In the genomic region with DNA sequence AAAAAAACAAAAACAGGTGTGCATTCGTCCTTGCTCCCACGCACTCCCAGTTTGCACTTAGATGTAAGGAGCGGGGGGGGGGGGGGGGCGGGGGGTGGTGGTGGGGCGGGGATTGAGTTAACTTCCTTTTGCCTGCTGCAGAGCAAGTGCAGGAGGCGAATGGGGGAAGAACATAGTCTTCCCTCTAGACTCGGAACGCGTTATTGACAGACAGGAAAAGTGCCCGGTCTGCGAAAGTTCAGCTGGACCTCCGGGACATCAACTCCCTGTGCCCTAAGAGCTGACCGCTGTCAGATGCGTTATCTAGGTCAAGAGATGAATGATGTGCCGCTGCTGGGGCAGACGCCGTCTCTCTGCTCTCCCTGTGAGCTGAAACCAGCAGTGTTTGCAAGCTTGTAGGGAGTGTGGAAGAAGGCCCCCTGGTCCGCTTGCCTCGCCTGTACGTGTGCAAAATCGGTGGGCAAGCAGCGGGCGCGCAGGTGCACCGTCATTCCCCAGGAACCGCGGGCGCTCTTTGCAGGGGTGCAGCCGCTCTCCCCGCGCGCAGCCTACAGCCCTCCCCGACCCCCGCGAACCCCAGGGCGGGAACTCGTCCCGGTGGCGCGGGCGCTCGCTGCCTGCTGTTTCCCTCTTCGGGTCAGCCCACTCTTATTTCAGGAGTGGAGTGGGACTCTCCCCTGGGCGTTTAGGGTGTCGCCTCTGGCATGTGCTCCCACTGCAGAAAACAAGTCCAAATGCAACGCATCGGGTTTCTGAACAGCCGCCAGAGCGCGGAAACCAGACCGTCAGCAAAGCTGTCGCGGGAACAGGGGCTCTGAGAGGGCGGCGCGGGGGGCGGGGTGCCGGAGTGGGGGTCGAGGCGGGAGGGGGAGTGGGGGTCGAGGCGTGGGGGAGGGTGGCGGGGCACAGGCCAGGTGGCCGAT, we compare ENCODE assay signal across 8 cellular contexts. TPM values are rescaled to one million over a fixed set of nuclear protein-coding genes. Genes with fewer than 3 reads are reported as not detected.
A peak's percentile ranks its signal among the peaks of the same experiment; 100 is the strongest.
DNase-seq lines count a peak whose midpoint lies in the region; ATAC-seq and TF ChIP-seq lines count a peak whose summit lies in the region.

No MANE protein-coding gene starts in this region.

- H4K20me1 ChIP-seq in KMS-11 (ENCODE audit: insufficient read depth) = no peaks in the 10 kb centered on the region
- H4K20me1 ChIP-seq in osteoblast (ENCODE audit: insufficient read depth, low read length) = peaks cover 11% of the 10 kb centered on the region

- H3K27ac ChIP-seq in KMS-11 (peak overlapping the region; percentile 59), osteoblast (ENCODE audit: low read depth, low read length) (no peak overlapping the region)

- peaks cover 10% of the 10 kb centered on the region; the same call in 1 of the 2 replicates for H3K79me2 ChIP-seq in KMS-11 (ENCODE audit: insufficient read depth, low read depth)
- peaks cover 9% of the 10 kb centered on the region for H3K79me2 ChIP-seq in osteoblast (ENCODE audit: insufficient read depth, low read length)

- TF ChIP-seq CTCF in KMS-11 (conservative IDR thresholded peaks at IDR 0.05; ENCODE audit: low read depth, low read length) (no peak), foreskin fibroblast (IDR thresholded peaks at IDR 0.05; ENCODE audit: low read depth, low read length) (no peak), osteoblast (IDR thresholded peaks at IDR 0.05; ENCODE audit: extremely low read depth, low read depth, low read length) (no peak)

- H3K36me3 ChIP-seq in KMS-11 (ENCODE audit: insufficient read depth) = no peaks in the 10 kb centered on the region
- H3K36me3 ChIP-seq in osteoblast (ENCODE audit: insufficient read depth, low read length) = no peaks in the 10 kb centered on the region

- DNase-seq in DMS 273 treated with DMSO at 0.1 percent for 48 hours (lab: John Stamatoyannopoulos, UW) = peak; percentile 18
- peak; percentile 36 for DNase-seq in activated T-cell treated with anti-CD3 and anti-CD28 coated beads for 4 hours
- peak in 1 of 2 donors; percentile 59 for DNase-seq in foreskin fibroblast
- peak; percentile 87 for DNase-seq in osteoblast (ENCODE audit: insufficient read length, low spot score, missing footprints)

- H2AFZ ChIP-seq in KMS-11 (ENCODE audit: low read depth) (peak overlapping the region; percentile 69; the same call in 1 of the 2 replicates), osteoblast (ENCODE audit: low read length) (peak overlapping the region; percentile 9)

- no peak overlapping the region for H3K4me3 ChIP-seq in KMS-11 (IDR thresholded peaks at IDR 0.05; ENCODE audit: insufficient read depth, low read depth, low read length)
- H3K4me3 ChIP-seq in foreskin fibroblast (ENCODE audit: low read depth in 1 of 2, low read length in 2 of 2) = peak overlapping the region; percentile 45 to 59
- H3K4me3 ChIP-seq in osteoblast (ENCODE audit: insufficient read depth, low read length) = peak overlapping the region; percentile 86

- H3K27me3 ChIP-seq in KMS-11 (ENCODE audit: insufficient read depth, low read depth) (no peaks in the 10 kb centered on the region), osteoblast (ENCODE audit: insufficient read depth, low read length) (peaks cover 24% of the 10 kb centered on the region)

- H3K9me3 ChIP-seq in osteoblast (ENCODE audit: low read depth, low read length) = no peaks in the 10 kb centered on the region

- H3K9ac ChIP-seq in KMS-11 = peak overlapping the region; percentile 61; the same call in 1 of the 2 replicates

- peak overlapping the region; percentile 69 for H3K4me2 ChIP-seq in KMS-11
- H3K4me2 ChIP-seq in osteoblast (ENCODE audit: insufficient read depth, low read length) = peak overlapping the region; percentile 97

- ATAC-seq in GM18870 (IDR thresholded peaks at IDR 0.05; ENCODE audit: unreplicated experiment) (no peak), HG02610 (IDR thresholded peaks at IDR 0.05; ENCODE audit: unreplicated experiment) (no peak), HG03135 (IDR thresholded peaks at IDR 0.05; ENCODE audit: unreplicated experiment) (no peak)

- H3K4me1 ChIP-seq in KMS-11 (ENCODE audit: low read depth, poor library complexity, severe bottlenecking) = peaks cover 20% of the 10 kb centered on the region
- H3K4me1 ChIP-seq in osteoblast (ENCODE audit: insufficient read depth, low read length) = peaks cover 27% of the 10 kb centered on the region

RNA-seq across cellular contexts. Expression of gene PFKFB3, which starts 1.9 kb away (rescaled TPM):
- 7.1 and 19.2 TPM in 2 replicates for total RNA-seq in osteoblast
